In the genomic region with DNA sequence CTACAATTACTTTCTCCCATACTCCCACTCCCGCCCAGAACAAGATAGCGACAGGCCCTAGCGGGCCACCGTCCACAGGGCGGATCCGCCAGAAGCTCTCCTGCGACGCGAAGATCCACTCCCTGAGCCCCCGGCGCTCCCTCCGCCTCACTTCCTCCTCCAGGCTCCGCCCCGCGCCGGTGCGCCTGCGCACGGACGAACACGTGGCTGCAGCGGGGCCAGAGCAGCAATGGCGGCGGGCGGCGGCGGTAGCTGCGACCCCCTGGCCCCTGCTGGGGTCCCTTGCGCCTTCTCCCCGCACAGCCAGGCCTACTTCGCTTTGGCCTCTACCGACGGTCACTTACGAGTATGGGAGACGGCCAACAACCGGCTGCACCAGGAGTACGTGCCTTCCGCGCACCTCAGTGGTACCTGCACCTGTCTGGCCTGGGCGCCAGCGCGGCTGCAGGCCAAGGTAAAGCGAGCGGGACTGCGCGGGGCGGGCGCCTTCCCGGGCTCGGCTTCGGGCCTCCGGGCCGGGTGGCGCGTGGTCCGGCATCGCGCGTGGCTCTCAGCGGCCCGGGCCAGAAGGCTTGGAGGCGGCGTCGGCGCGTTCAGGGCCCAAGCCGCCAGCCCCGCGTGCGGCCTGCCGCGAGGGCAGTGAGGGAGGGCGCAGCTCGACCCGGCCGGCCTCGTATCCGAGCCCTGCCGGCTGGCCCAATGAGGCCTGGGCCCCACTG, we compare ENCODE assay signal across 8 cellular contexts. TPM values are rescaled to one million over a fixed set of nuclear protein-coding genes. Genes with fewer than 3 reads are reported as not detected.
DNase-seq lines count a peak whose midpoint lies in the region; ATAC-seq and TF ChIP-seq lines count a peak whose summit lies in the region.

WDR43 (plus strand) TSS at position 198 of the 719 bp plus-strand sequence; CDS start at position 230, 32 bp downstream.

- peaks cover 33% of the 10 kb centered on the region for H3K4me1 ChIP-seq in KMS-11 (ENCODE audit: low read depth, poor library complexity, severe bottlenecking)
- H3K4me1 ChIP-seq in Peyer's patch = peaks cover 0 to 28% (median 8%) of the 10 kb centered on the region in 4 donors
- H3K4me1 ChIP-seq in esophagus muscularis mucosa = peaks cover 19 to 39% (median 38%) of the 10 kb centered on the region in 4 donors

- no peaks in the 10 kb centered on the region for H3K9me3 ChIP-seq in Peyer's patch
- H3K9me3 ChIP-seq in esophagus muscularis mucosa = no peaks in the 10 kb centered on the region

- peaks cover 43% of the 10 kb centered on the region for H4K20me1 ChIP-seq in KMS-11 (ENCODE audit: insufficient read depth)

- H3K4me3 ChIP-seq in KMS-11 (IDR thresholded peaks at IDR 0.05; ENCODE audit: insufficient read depth, low read depth, low read length) (peak within 1 kb of the TSS; percentile 98), Peyer's patch (peak within 1 kb of the TSS; percentile 76 to 100 (median 96)), esophagus muscularis mucosa (peak within 1 kb of the TSS; percentile 91 to 98 (median 96))

- under 1% methylated on average over 48 of the region's 79 CpGs for WGBS in esophagus muscularis mucosa

- DNase-seq in DMS53 treated with DMSO at 0.1 percent for 48 hours (lab: John Stamatoyannopoulos, UW; ENCODE audit: unreplicated experiment) (peak; percentile 89), Peyer's patch (peak; percentile 97 to 99 (median 98)), esophagus muscularis mucosa (ENCODE audit: extremely low spot score) (peak; percentile 98), myocyte (ENCODE audit: low read depth) (peak; percentile 98)
- peak; percentile 98 for DNase-seq in activated T-cell treated with anti-CD3 and anti-CD28 coated beads, Interleukin-2, amount 50 U/mL, for 48 hours
- peak; percentile 95 to 98 for DNase-seq in stimulated activated CD8-positive, alpha-beta memory T cell treated with anti-CD3 and anti-CD28 coated beads, Interleukin-7, amount 100 ng/mL, for 48 hours (ENCODE audit: extremely low read depth in 1 of 2, low read depth in 1 of 2)

- TF ChIP-seq POLR2A in Peyer's patch (IDR thresholded peaks at IDR 0.05) = peak; percentile 70 to 72
- peak; percentile 52 for TF ChIP-seq POLR2A in esophagus muscularis mucosa (IDR thresholded peaks at IDR 0.05; ENCODE audit: low read depth)

- TF ChIP-seq CTCF in KMS-11 (conservative IDR thresholded peaks at IDR 0.05; ENCODE audit: low read depth, low read length) (no peak), Peyer's patch (IDR thresholded peaks at IDR 0.05) (no peak), esophagus muscularis mucosa (IDR thresholded peaks at IDR 0.05) (peak in 1 of 3 experiments; percentile 10)

- H3K9ac ChIP-seq in KMS-11 = peak within 1 kb of the TSS; percentile 100

- no peaks in the 10 kb centered on the region for H3K36me3 ChIP-seq in KMS-11 (ENCODE audit: insufficient read depth)
- H3K36me3 ChIP-seq in Peyer's patch = no peaks in the 10 kb centered on the region
- H3K36me3 ChIP-seq in esophagus muscularis mucosa = no peaks in the 10 kb centered on the region

- intact Hi-C loops in esophagus muscularis mucosa (cut with DNase I) = loop anchor here (2.0 to 10.0 kb wide), 2 partner anchors 74 to 330 kb away; no protein-coding TSS in a partner anchor

- H3K79me2 ChIP-seq in KMS-11 (ENCODE audit: insufficient read depth, low read depth) = peaks cover 52% of the 10 kb centered on the region

- peak within 1 kb of the TSS; percentile 94 for H3K27ac ChIP-seq in KMS-11
- H3K27ac ChIP-seq in Peyer's patch = peak within 1 kb of the TSS; percentile 73 to 88 (median 86)
- H3K27ac ChIP-seq in esophagus muscularis mucosa (replicated peaks in 1 of 4) = peak within 1 kb of the TSS; percentile 75 to 89 (median 82)

- ATAC-seq in GM21737 (IDR thresholded peaks at IDR 0.05; ENCODE audit: unreplicated experiment) = peak; percentile 89

- H2AFZ ChIP-seq in KMS-11 (ENCODE audit: low read depth) = peak within 1 kb of the TSS; percentile 83

- peak within 1 kb of the TSS; percentile 85 for H3K4me2 ChIP-seq in KMS-11

- TF ChIP-seq EP300 in esophagus muscularis mucosa (IDR thresholded peaks at IDR 0.05) = no peak

- H3K27me3 ChIP-seq in KMS-11 (ENCODE audit: insufficient read depth, low read depth) = no peaks in the 10 kb centered on the region
- H3K27me3 ChIP-seq in Peyer's patch = no peaks in the 10 kb centered on the region
- no peaks in the 10 kb centered on the region for H3K27me3 ChIP-seq in esophagus muscularis mucosa

RNA-seq across cellular contexts. Expression of gene WDR43, which starts in this region (rescaled TPM):
- total RNA-seq in Peyer's patch (10 to 100 TPM; 17.4 to 98.2 (median 24.4) TPM), esophagus muscularis mucosa (10 to 100 TPM; 21.5 to 53.0 (median 31.0) TPM), myocyte (45.1 and 53.1 TPM in 2 replicates)
- polyA plus RNA-seq in myocyte (2012) = 16.0 TPM

Comparison
In these comparisons a context has a peak if more than half of its experiments do, and no peak if none do; other contexts are left out.
1. Peak in every context shown above with its lines: DNase-seq, ATAC-seq, H3K4me3 ChIP-seq and H3K27ac ChIP-seq.